ENCODE assay signal across 8 cellular contexts in the genomic region with DNA sequence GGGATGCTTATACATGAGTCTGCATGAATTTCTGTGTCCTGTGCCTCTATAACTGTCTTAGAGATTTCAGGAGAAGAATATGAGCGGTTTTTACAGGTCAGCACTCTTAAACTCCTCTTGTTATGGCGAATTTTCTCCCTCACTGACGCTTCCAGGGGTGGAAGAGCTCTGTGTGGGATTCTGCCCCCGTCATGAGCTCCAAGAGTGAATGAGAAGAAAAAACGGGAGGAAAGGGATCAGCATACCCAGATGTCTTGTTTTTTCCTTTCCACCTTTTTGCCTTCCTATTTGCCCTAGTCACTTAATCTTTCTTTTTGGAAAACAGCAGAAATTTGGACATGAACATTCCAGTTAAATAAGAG. TPM values are rescaled to one million over a fixed set of nuclear protein-coding genes. Genes with fewer than 3 reads are reported as not detected.
DNase-seq lines count a peak whose midpoint lies in the region; ATAC-seq and TF ChIP-seq lines count a peak whose summit lies in the region.

No MANE protein-coding gene starts in this region.

- H3K9me3 Mint-ChIP-seq in naive thymus-derived CD8-positive, alpha-beta T cell, result no peaks in the 10 kb centered on the region

- peaks cover 4 to 14% (median 5%) of the 10 kb centered on the region in 3 donors for H3K36me3 Mint-ChIP-seq in naive thymus-derived CD8-positive, alpha-beta T cell

- no CpG with 5 or more reads among the region's 5 CpGs for WGBS in IMR-90 (ENCODE audit: extremely low coverage in 2 of 2, insufficient read length in 1 of 2), 2 experiments

- H3K23ac ChIP-seq in IMR-90 (ENCODE audit: low read depth, low read length), result peak overlapping the region; percentile 43; the same call in 1 of the 2 replicates

- CTCF ChIA-PET in IMR-90 (lab: Yijun Ruan, JAX), result interaction anchor here (0.8 to 1.5 kb wide), 3 partner anchors 14 to 178 kb away, joined by 3 read pairs; a partner anchor contains a TSS

- peak overlapping the region; percentile 31; the same call in 1 of the 2 replicates for H3K56ac ChIP-seq in IMR-90 (ENCODE audit: extremely low read depth, insufficient read depth, low read length)

- peak overlapping the region; percentile 55; the same call in 1 of the 2 replicates for H3K4ac ChIP-seq in IMR-90 (ENCODE audit: low read depth, low read length)

- H3K4me1 ChIP-seq in BLaER1, result peaks cover 30% of the 10 kb centered on the region
- no peaks in the 10 kb centered on the region for H3K4me1 ChIP-seq in IMR-90 (ENCODE audit: control insufficient read depth, insufficient read depth, low read length)
- peaks cover 4% of the 10 kb centered on the region for H3K4me1 ChIP-seq in colonic mucosa

- H3K4me2 ChIP-seq in BLaER1 (peak overlapping the region; percentile 97), IMR-90 (ENCODE audit: low read depth, low read length) (peak overlapping the region; percentile 97)

- no peak overlapping the region for H4K91ac ChIP-seq in IMR-90 (ENCODE audit: insufficient read depth, low read depth, low read length)

- no peak overlapping the region for H2BK15ac ChIP-seq in IMR-90 (ENCODE audit: low read depth, low read length)

- in situ Hi-C loops in IMR-90 (cut with MboI; ENCODE audit: low sequenced_read_pairs), result no loop called here

- peak overlapping the region; percentile 63 for H3K27ac ChIP-seq in BLaER1
- peak overlapping the region; percentile 36; the same call in 1 of the 2 replicates for H3K27ac ChIP-seq in IMR-90 (ENCODE audit: insufficient read depth, low read length)
- H3K27ac ChIP-seq in colonic mucosa, result peak overlapping the region; percentile 2

- no peaks in the 10 kb centered on the region for H3K9me3 ChIP-seq in BLaER1
- H3K9me3 ChIP-seq in IMR-90 (ENCODE audit: control insufficient read depth, insufficient read depth, low read length), result no peaks in the 10 kb centered on the region
- H3K9me3 ChIP-seq in colonic mucosa, result no peaks in the 10 kb centered on the region

- H3K9ac ChIP-seq in BLaER1 (peak overlapping the region; percentile 81), IMR-90 (ENCODE audit: low read depth, low read length) (peak overlapping the region; percentile 86), colonic mucosa (ENCODE audit: low read depth in 2 of 2, low read length in 2 of 2) (peak overlapping the region; percentile 23 to 44)

- H3K18ac ChIP-seq in IMR-90 (ENCODE audit: low read depth, low read length), result no peak overlapping the region

- no peak overlapping the region for H4K5ac ChIP-seq in IMR-90 (ENCODE audit: low read depth, low read length)

- H3K27ac Mint-ChIP-seq in naive thymus-derived CD8-positive, alpha-beta T cell, result peak overlapping the region in 2 of 10 donors; percentile 32 to 53

- no peak for TF ChIP-seq POLR2A in IMR-90 (IDR thresholded peaks at IDR 0.05; ENCODE audit: low read depth, low read length)

- peaks cover 24 to 34% of the 10 kb centered on the region in 2 experiments for H3K79me1 ChIP-seq in IMR-90 (ENCODE audit: low read depth in 1 of 2, low read length in 2 of 2)

- no TSS peak for BruUV-seq in IMR-90 (replicated peaks; lab: Mats Ljungman, UMichigan)

- H3K4me3 Mint-ChIP-seq in naive thymus-derived CD8-positive, alpha-beta T cell, result peak overlapping the region; percentile 90 to 99 (median 96)

- intact Hi-C loops in IMR-90 (cut with micrococcal nuclease), result loop anchor here (2.0 kb wide), 1 partner anchor 69 kb away; no protein-coding TSS in a partner anchor
- intact Hi-C loops in colonic mucosa (cut with DNase I), result no loop called here

- H3K4me3 ChIP-seq in BLaER1, result peak overlapping the region; percentile 81
- H3K4me3 ChIP-seq in IMR-90 (ENCODE audit: insufficient read depth, low read depth, low read length), result peak overlapping the region; percentile 93
- peak overlapping the region; percentile 60 for H3K4me3 ChIP-seq in colonic mucosa

- H2AK5ac ChIP-seq in IMR-90 (ENCODE audit: low read depth, low read length), result no peak overlapping the region

- H3K4me1 Mint-ChIP-seq in naive thymus-derived CD8-positive, alpha-beta T cell, result peaks cover 17 to 23% (median 21%) of the 10 kb centered on the region in 4 donors

- dilution Hi-C loops in IMR-90 (cut with HindIII; ENCODE audit: low sequenced_read_pairs, unreplicated experiment), result no loop called here

- ATAC-seq in IMR-90 (ENCODE audit: low read depth) (no peak), HG02798 (IDR thresholded peaks at IDR 0.05; ENCODE audit: poor library complexity, unreplicated experiment) (no peak), GM18520 (IDR thresholded peaks at IDR 0.05; ENCODE audit: unreplicated experiment) (no peak)
- no peak for ATAC-seq in naive thymus-derived CD8-positive, alpha-beta T cell

- peaks cover 3 to 12% (median 10%) of the 10 kb centered on the region in 5 donors for H3K27me3 Mint-ChIP-seq in naive thymus-derived CD8-positive, alpha-beta T cell

- no peak for TF ChIP-seq CTCF in IMR-90 (conservative IDR thresholded peaks at IDR 0.05; ENCODE audit: low read depth, low read length)
- TF ChIP-seq CTCF in colonic mucosa (IDR thresholded peaks at IDR 0.05), result no peak

- peak overlapping the region in 1 of 2 experiments; percentile 67; a peak in 2 of 4 replicates for H4K8ac ChIP-seq in IMR-90 (ENCODE audit: low read depth in 2 of 2, low read length in 2 of 2)

- peaks cover 14% of the 10 kb centered on the region for H3K9me1 ChIP-seq in IMR-90 (ENCODE audit: insufficient read depth, low read length)

- H4K20me1 ChIP-seq in BLaER1 (no peaks in the 10 kb centered on the region; the same call in 1 of the 2 replicates), IMR-90 (ENCODE audit: insufficient read depth, low read length) (peaks cover 5% of the 10 kb centered on the region; the same call in 1 of the 2 replicates)

- peaks cover 32% of the 10 kb centered on the region for H3K36me3 ChIP-seq in BLaER1
- peaks cover 2% of the 10 kb centered on the region; the same call in 1 of the 2 replicates for H3K36me3 ChIP-seq in IMR-90 (ENCODE audit: control insufficient read depth, insufficient read depth, low read length)
- no peaks in the 10 kb centered on the region for H3K36me3 ChIP-seq in colonic mucosa

- H3K27me3 ChIP-seq in BLaER1 (no peaks in the 10 kb centered on the region), IMR-90 (ENCODE audit: control insufficient read depth, insufficient read depth, low read length) (peaks cover 5% of the 10 kb centered on the region; the same call in 1 of the 2 replicates), colonic mucosa (no peaks in the 10 kb centered on the region)

- no peak overlapping the region for H2BK120ac ChIP-seq in IMR-90 (ENCODE audit: low read depth, low read length)

- no peak overlapping the region for H2AK9ac ChIP-seq in IMR-90 (replicated peaks; ENCODE audit: low read depth, low read length, poor library complexity)

- DNase-seq in IMR-90 (peak; percentile 41), colonic mucosa (no peak), globus pallidus (ENCODE audit: low spot score) (no peak), NCI-H1417 (lab: John Stamatoyannopoulos, UW) (no peak)
- no peak for DNase-seq in naive thymus-derived CD8-positive, alpha-beta T cell

- H2BK20ac ChIP-seq in IMR-90 (ENCODE audit: low read depth, low read length), result no peak overlapping the region

- POLR2A ChIA-PET in IMR-90 (lab: Charles Lee; ENCODE audit: unreplicated experiment), result no interaction called here
- POLR2A ChIA-PET in naive thymus-derived CD8-positive, alpha-beta T cell (lab: Charles Lee), result interaction anchor here (2.2 kb wide), 1 partner anchor 14 kb away, joined by 13 read pairs; a partner anchor contains a TSS

- peak overlapping the region; percentile 94 for H2AFZ ChIP-seq in IMR-90 (replicated peaks; ENCODE audit: low read length, poor library complexity)

- H2BK5ac ChIP-seq in IMR-90 (ENCODE audit: low read depth, low read length, poor library complexity, severe bottlenecking), result no peak overlapping the region

- H3K14ac ChIP-seq in IMR-90 (replicated peaks; ENCODE audit: low read depth, low read length), result no peak overlapping the region

- TF ChIP-seq RAD21 in IMR-90 (IDR thresholded peaks at IDR 0.05; ENCODE audit: low read length), result no peak

TF ChIP-seq in IMR-90, 13 proteins besides CTCF, POLR2A, EP300 and RAD21 (continues in another document):
- TF ChIP-seq MAFK (IDR thresholded peaks at IDR 0.05; ENCODE audit: low read depth, low read length), result no peak
- no peak for TF ChIP-seq SMC3 (IDR thresholded peaks at IDR 0.05; ENCODE audit: low read depth, low read length)
- TF ChIP-seq CEBPB (IDR thresholded peaks at IDR 0.05; ENCODE audit: low read depth, low read length), result no peak
- no peak for TF ChIP-seq RCOR1 (IDR thresholded peaks at IDR 0.05; ENCODE audit: insufficient replicate concordance, low read length)
- TF ChIP-seq CHD1 (IDR thresholded peaks at IDR 0.05; ENCODE audit: low read depth, low read length), result no peak
- no peak for TF ChIP-seq RFX5 (IDR thresholded peaks at IDR 0.05; ENCODE audit: low read depth, low read length)
- no peak for TF ChIP-seq MXI1 (IDR thresholded peaks at IDR 0.05; ENCODE audit: borderline replicate concordance, low read depth, low read length)
- no peak for TF ChIP-seq NFE2L2 (IDR thresholded peaks at IDR 0.05; ENCODE audit: low read depth, low read length)

RNA-seq across cellular contexts. Expression of a gene that starts 0.7 kb away (rescaled TPM):
- total RNA-seq in IMR-90 (2012; rRNA removed), result 77.5 and 82.6 TPM in 2 replicates
- polyA plus RNA-seq in IMR-90 (2012; rRNA removed), result 49.4 and 56.7 TPM in 2 replicates
- polyA plus RNA-seq in IMR-90 (2012; cell fraction: cytosol; rRNA removed), result 26.8 and 33.5 TPM in 2 replicates
- polyA plus RNA-seq in IMR-90 (2012; cell fraction: nucleus; rRNA removed; ENCODE audit: low replicate concordance), result 76.9 and 127 TPM in 2 replicates
- total RNA-seq in colonic mucosa, result 10 to 100 TPM; 39.2 to 64.6 TPM
- total RNA-seq in naive thymus-derived CD8-positive, alpha-beta T cell, result 10 to 100 TPM; 14.4 to 16.1 TPM
- 1 to 10 TPM; 4.5 to 8.4 (median 4.6) TPM for polyA plus RNA-seq in naive thymus-derived CD8-positive, alpha-beta T cell

RNA-seq across cellular contexts. Expression of a gene that starts 13.9 kb away (rescaled TPM):
- total RNA-seq in IMR-90 (2012; rRNA removed) (22.5 and 25.3 TPM in 2 replicates), colonic mucosa (10 to 100 TPM; 14.9 to 16.8 TPM)
- 6.9 and 7.2 TPM in 2 replicates for polyA plus RNA-seq in IMR-90 (2012; rRNA removed)
- 1.4 and 1.8 TPM in 2 replicates for polyA plus RNA-seq in IMR-90 (2012; cell fraction: cytosol; rRNA removed)
- polyA plus RNA-seq in IMR-90 (2012; cell fraction: nucleus; rRNA removed; ENCODE audit: low replicate concordance), result 1.2 and 8.4 TPM in 2 replicates
- 10 to 100 TPM; 29.1 to 37.0 TPM for total RNA-seq in naive thymus-derived CD8-positive, alpha-beta T cell
- 10 to 100 TPM in 2 of 3 donors, 1 to 10 TPM in 1; 9.9 to 11.9 (median 10.2) TPM for polyA plus RNA-seq in naive thymus-derived CD8-positive, alpha-beta T cell

RNA-seq across cellular contexts. Expression of a gene that starts 37.5 kb away (rescaled TPM):
- total RNA-seq in IMR-90 (2012; rRNA removed), result 20.8 and 26.7 TPM in 2 replicates
- polyA plus RNA-seq in IMR-90 (2012; rRNA removed), result 19.3 and 22.9 TPM in 2 replicates
- 8.3 and 16.9 TPM in 2 replicates for polyA plus RNA-seq in IMR-90 (2012; cell fraction: cytosol; rRNA removed)
- polyA plus RNA-seq in IMR-90 (2012; cell fraction: nucleus; rRNA removed; ENCODE audit: low replicate concordance), result 6.9 and 27.0 TPM in 2 replicates
- total RNA-seq in colonic mucosa, result 10 to 100 TPM; 37.0 to 39.5 TPM
- 10 to 100 TPM; 71.0 to 81.0 TPM for total RNA-seq in naive thymus-derived CD8-positive, alpha-beta T cell
- 10 to 100 TPM; 61.2 to 75.6 (median 64.4) TPM for polyA plus RNA-seq in naive thymus-derived CD8-positive, alpha-beta T cell

Comparison
In these comparisons a context has a peak if more than half of its experiments do, and no peak if none do; other contexts are left out.
1. H3K27ac ChIP-seq: peak in every context shown above with its lines; median percentile 63 in BLaER1; 36 in IMR-90; 2 in colonic mucosa.
2. H3K9ac ChIP-seq: peak in every context shown above with its lines; median percentile 86 in IMR-90; 81 in BLaER1; 34 in colonic mucosa.